In genomic region chr15:31481157-31481556, GRCh38 we compare ENCODE assay signal across 21 cellular contexts.
DNase-seq lines count a peak whose midpoint lies in the region; TF ChIP-seq lines count a peak whose summit lies in the region.
"Had no signal": no experiment of that assay in that cellular context is flagged by ENCODE, and none has a peak within 500 bp of the region (broad histone marks: within the 10 kb centered on the region; RNA-seq: fewer than 3 reads in every experiment).

No MANE protein-coding gene starts in this region.

- peaks cover 36% of the 10 kb centered on the region for H3K27me3 Mint-ChIP-seq in activated naive CD4-positive, alpha-beta T cell treated with anti-CD3 and anti-CD28 coated beads, Interleukin-2, amount 10 ng/mL, durations not matched to agents 7 days and 5 days
- peaks cover 5% of the 10 kb centered on the region for H3K27me3 Mint-ChIP-seq in activated CD4-positive, alpha-beta memory T cell treated with anti-CD3 and anti-CD28 coated beads for 36 hours

- peaks cover 50% of the 10 kb centered on the region for H3K4me1 Mint-ChIP-seq in activated naive CD4-positive, alpha-beta T cell treated with anti-CD3 and anti-CD28 coated beads, Interleukin-2, amount 10 ng/mL, durations not matched to agents 7 days and 5 days
- H3K4me1 Mint-ChIP-seq in activated CD4-positive, alpha-beta memory T cell treated with anti-CD3 and anti-CD28 coated beads for 36 hours (ENCODE audit: low read depth) = peaks cover 50% of the 10 kb centered on the region

- H3K4me3 ChIP-seq in coronary artery (no peak overlapping the region), stomach (no peak overlapping the region)
- H3K4me3 ChIP-seq: BLaER1 treated with 17β-estradiol and CSF1 and Interleukin-3, amounts not matched to agents 10 nM and 100 nM; breast epithelium; GM12878; SJCRH30 had no signal

- H3K36me3 Mint-ChIP-seq in activated naive CD4-positive, alpha-beta T cell treated with anti-CD3 and anti-CD28 coated beads, Interleukin-2, amount 10 ng/mL, durations not matched to agents 7 days and 5 days = peaks cover 48% of the 10 kb centered on the region
- H3K36me3 Mint-ChIP-seq in activated CD4-positive, alpha-beta memory T cell treated with anti-CD3 and anti-CD28 coated beads for 36 hours = peaks cover 21% of the 10 kb centered on the region

- no peaks in the 10 kb centered on the region for H3K9me3 ChIP-seq in stomach
- H3K9me3 ChIP-seq: breast epithelium, SJCRH30 had no signal

- POLR2A ChIA-PET in activated CD4-positive, alpha-beta memory T cell treated with anti-CD3 and anti-CD28 coated beads for 36 hours (lab: Charles Lee) = interaction anchor here (3.2 kb wide), 1 partner anchor 45 kb away, joined by 36 read pairs; no protein-coding TSS in a partner anchor

- intact Hi-C loops in activated CD4-positive, alpha-beta memory T cell treated with anti-CD3 and anti-CD28 coated beads for 36 hours (cut with micrococcal nuclease) = loop anchor here (10.0 kb wide), 3 partner anchors 384 to 576 kb away; partner anchors contain the start of genes FAN1 and MTMR10
- intact Hi-C loops in stomach (cut with DNase I; ENCODE audit: low total_unique reads) = loop anchor here (10.0 kb wide), 1 partner anchor 76 kb away; no protein-coding TSS in a partner anchor

- no peak for DNase-seq in activated naive CD4-positive, alpha-beta T cell treated with anti-CD3 and anti-CD28 coated beads, Interleukin-2, amount 10 ng/mL, durations not matched to agents 7 days and 5 days
- DNase-seq in activated naive CD4-positive, alpha-beta T cell (lab: John Stamatoyannopoulos, UW) = no peak
- no peak for DNase-seq in activated CD4-positive, alpha-beta memory T cell treated with anti-CD3 and anti-CD28 coated beads for 36 hours
- DNase-seq in coronary artery (ENCODE audit: low spot score) = peak; percentile 45
- DNase-seq in stomach = peak; percentile 7
- no peak for DNase-seq in cerebellar cortex (ENCODE audit: low spot score)
- no peak for DNase-seq in medulla oblongata (ENCODE audit: extremely low spot score)
- no peak for DNase-seq in NCI-H526 treated with DMSO at 0.1 percent for 48 hours (lab: John Stamatoyannopoulos, UW)
- DNase-seq: activated naive CD4-positive, alpha-beta T cell treated with Interleukin-2 at 50 U/mL for 16 hours; effector CD4-positive, alpha-beta T cell; glutamatergic neuron; MM.1S; NCI-H2081 treated with DMSO at 0.1 percent for 48 hours; NCI-H226; SJCRH30; stimulated activated CD4-positive, alpha-beta T cell treated with anti-CD3 and anti-CD28 coated beads, Interleukin-4, amount 100 ng/mL, for 1 hour had no signal

- no peak for TF ChIP-seq POLR2A in stomach (IDR thresholded peaks at IDR 0.05)

- 86 to 95% (median 89%) methylated on average over 3 of the region's 3 CpGs for WGBS in stomach, 5 donors

- no peak for TF ChIP-seq CTCF in coronary artery (IDR thresholded peaks at IDR 0.05)
- no peak for TF ChIP-seq CTCF in stomach (IDR thresholded peaks at IDR 0.05)

- H3K36me3 ChIP-seq in stomach = no peaks in the 10 kb centered on the region
- H3K36me3 ChIP-seq: BLaER1 treated with 17β-estradiol and CSF1 and Interleukin-3, amounts not matched to agents 10 nM and 100 nM; breast epithelium; SJCRH30 had no signal

- H3K4me3 Mint-ChIP-seq in activated naive CD4-positive, alpha-beta T cell treated with anti-CD3 and anti-CD28 coated beads, Interleukin-2, amount 10 ng/mL, durations not matched to agents 7 days and 5 days = peak overlapping the region; percentile 46
- H3K4me3 Mint-ChIP-seq in activated CD4-positive, alpha-beta memory T cell treated with anti-CD3 and anti-CD28 coated beads for 36 hours = peak overlapping the region; percentile 30

- CTCF ChIA-PET in activated naive CD4-positive, alpha-beta T cell treated with anti-CD3 and anti-CD28 coated beads, Interleukin-2, amount 10 ng/mL, durations not matched to agents 7 days and 5 days (lab: Charles Lee) = interaction anchor here (0.6 to 4.2 kb wide), 6 partner anchors 9 to 281 kb away, joined by 3 to 26 read pairs (median 5); no protein-coding TSS in a partner anchor
- CTCF ChIA-PET in activated CD4-positive, alpha-beta memory T cell treated with anti-CD3 and anti-CD28 coated beads for 36 hours (lab: Charles Lee) = interaction anchor here (1.4 to 3.5 kb wide), 3 partner anchors 23 to 115 kb away, joined by 6 to 20 read pairs (median 9); no protein-coding TSS in a partner anchor

- H3K4me1 ChIP-seq in stomach = peaks cover 0 to 10% (median 2%) of the 10 kb centered on the region in 4 donors
- H3K4me1 ChIP-seq: BLaER1 treated with 17β-estradiol and CSF1 and Interleukin-3, amounts not matched to agents 10 nM and 100 nM; breast epithelium; parathyroid adenoma; SJCRH30 had no signal

- peaks cover 4% of the 10 kb centered on the region for H3K9me3 Mint-ChIP-seq in activated naive CD4-positive, alpha-beta T cell treated with anti-CD3 and anti-CD28 coated beads, Interleukin-2, amount 10 ng/mL, durations not matched to agents 7 days and 5 days
- H3K9me3 Mint-ChIP-seq in activated CD4-positive, alpha-beta memory T cell treated with anti-CD3 and anti-CD28 coated beads for 36 hours = peaks cover 5% of the 10 kb centered on the region

- no peak overlapping the region for H3K27ac ChIP-seq in coronary artery
- H3K27ac ChIP-seq in stomach = no peak overlapping the region
- H3K27ac ChIP-seq: BLaER1 treated with 17β-estradiol and CSF1 and Interleukin-3, amounts not matched to agents 10 nM and 100 nM; breast epithelium; KMS-11; parathyroid adenoma; SJCRH30 had no signal

- no peak overlapping the region for H3K27ac Mint-ChIP-seq in activated naive CD4-positive, alpha-beta T cell treated with anti-CD3 and anti-CD28 coated beads, Interleukin-2, amount 10 ng/mL, durations not matched to agents 7 days and 5 days
- H3K27ac Mint-ChIP-seq in activated CD4-positive, alpha-beta memory T cell treated with anti-CD3 and anti-CD28 coated beads for 36 hours = no peak overlapping the region

- H3K27me3 ChIP-seq in stomach = peaks cover 0 to 41% (median 20%) of the 10 kb centered on the region in 3 donors
- H3K27me3 ChIP-seq: BLaER1 treated with 17β-estradiol and CSF1 and Interleukin-3, amounts not matched to agents 10 nM and 100 nM; SJCRH30 had no signal

- TF ChIP-seq EP300 in stomach (IDR thresholded peaks at IDR 0.05) = no peak

Comparison
In these comparisons a context has a peak if more than half of its experiments do, and no peak if none do; other contexts are left out.
1. DNase-seq: peak in coronary artery (single experiment) and stomach (single experiment); none in activated naive CD4-positive, alpha-beta T cell treated with anti-CD3 and anti-CD28 coated beads, Interleukin-2, amount 10 ng/mL, durations not matched to agents 7 days and 5 days (single experiment), activated naive CD4-positive, alpha-beta T cell (0 of 4), activated CD4-positive, alpha-beta memory T cell treated with anti-CD3 and anti-CD28 coated beads for 36 hours (single experiment), cerebellar cortex (single experiment), medulla oblongata (single experiment) and NCI-H526 treated with DMSO at 0.1 percent for 48 hours (single experiment).